18 cellular contexts compared by ENCODE assay signal in genomic region chr15:88906130-88906529, GRCh38.
"Had no signal": no experiment of that assay in that cellular context is flagged by ENCODE, and none has a peak within 500 bp of the region (broad histone marks: within the 10 kb centered on the region; RNA-seq: fewer than 3 reads in every experiment).

No MANE protein-coding gene starts in this region.

- H3K9me3 ChIP-seq: adrenal gland, esophagus muscularis mucosa, left lung, ovary, SK-N-SH, stomach, uterus had no signal

- H3K4me3 Mint-ChIP-seq: brain; memory B cell; neural crest cell; T-helper 1 cell treated with Interleukin-12 subunit alpha and Interleukin-12 subunit beta and Interleukin-4 antibody, amounts not matched to agents 30 μg/mL and 1 μg/mL, for 36 hours had no signal

- H3K27me3 ChIP-seq: adrenal gland, esophagus muscularis mucosa, left lung, ovary, stomach, uterus had no signal

- H3K27me3 Mint-ChIP-seq: brain had no signal

- H3K9me3 Mint-ChIP-seq: memory B cell; neural crest cell; T-helper 1 cell treated with Interleukin-12 subunit alpha and Interleukin-12 subunit beta and Interleukin-4 antibody, amounts not matched to agents 30 μg/mL and 1 μg/mL, for 36 hours had no signal

- H3K4me3 ChIP-seq: adrenal gland, left lung, ovary, stomach, uterus had no signal

- DNase-seq: activated CD4-positive, alpha-beta T cell treated with anti-CD3 and anti-CD28 coated beads, Interleukin-2, amount 50 U/mL, for 4 hours; activated gamma-delta T cell; activated T-cell treated with anti-CD3 and anti-CD28 coated beads, Interleukin-2, amount 50 U/mL, for 48 hours; adrenal gland; foreskin fibroblast; head of caudate nucleus; islet precursor cell; ovary; stimulated activated CD4-positive, alpha-beta T cell treated with anti-CD3 and anti-CD28 coated beads, Interleukin-4, amount 100 ng/mL, for 4 hours; stomach; uterus had no signal

- H3K36me3 ChIP-seq: ovary, uterus had no signal

- ATAC-seq: left lung had no signal

- H3K27ac Mint-ChIP-seq: memory B cell; T-helper 1 cell treated with Interleukin-12 subunit alpha and Interleukin-12 subunit beta and Interleukin-4 antibody, amounts not matched to agents 30 μg/mL and 1 μg/mL, for 36 hours had no signal

- H3K27ac ChIP-seq: left lung, ovary had no signal
